ENCODE assay signal across 8 cellular contexts in the genomic region with DNA sequence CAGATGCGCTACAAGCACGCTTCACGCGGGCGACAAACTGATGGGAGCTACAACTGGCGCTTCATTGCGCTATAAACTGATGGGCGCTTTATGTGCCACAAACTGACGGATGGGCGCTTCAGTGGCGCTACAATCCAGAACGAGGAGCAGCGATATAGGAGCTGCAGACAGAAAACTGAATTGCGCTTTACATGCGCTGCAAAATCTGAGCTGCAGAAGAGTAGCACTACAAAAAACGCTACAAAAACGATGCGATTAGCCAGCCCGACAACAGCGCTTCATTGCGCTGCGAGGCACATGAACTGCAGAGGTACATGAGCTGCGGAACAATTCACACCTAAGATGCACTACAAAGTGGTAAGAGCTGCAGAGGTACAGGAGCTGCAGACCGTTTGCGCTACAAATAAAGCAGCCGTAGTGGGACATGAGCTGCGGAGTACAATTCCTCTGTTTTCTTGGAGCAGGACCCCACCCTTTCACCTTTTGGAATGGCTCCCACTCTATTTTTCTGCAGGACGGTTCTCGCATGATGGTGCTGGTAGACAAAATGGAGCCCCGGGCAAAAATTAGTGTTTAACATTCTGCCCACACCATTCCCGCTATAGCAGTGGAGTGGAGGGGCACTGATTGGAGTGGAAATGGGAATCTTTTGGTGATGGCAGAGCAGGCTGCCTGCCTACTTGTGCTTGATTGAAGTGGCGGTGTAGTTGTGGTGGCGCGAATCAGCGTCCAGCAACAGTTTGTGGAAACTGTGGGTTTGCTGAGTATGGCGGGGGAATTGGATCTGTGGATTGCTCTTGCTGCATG. TPM values are rescaled to one million over a fixed set of nuclear protein-coding genes. Genes with fewer than 3 reads are reported as not detected.
DNase-seq lines count a peak whose midpoint lies in the region; ATAC-seq and TF ChIP-seq lines count a peak whose summit lies in the region.

No MANE protein-coding gene starts in this region.

- peaks cover 27% of the 10 kb centered on the region for H3K27me3 ChIP-seq in lower lobe of right lung (ENCODE audit: low read depth)
- H3K27me3 ChIP-seq in subcutaneous abdominal adipose tissue (ENCODE audit: control insufficient read depth in 5 of 5, insufficient read depth in 4 of 5, low read length in 5 of 5): peaks cover 0 to 7% (median 3%) of the 10 kb centered on the region in 5 donors

- H3K36me3 ChIP-seq in lower lobe of right lung (no peaks in the 10 kb centered on the region), subcutaneous abdominal adipose tissue (ENCODE audit: control insufficient read depth in 5 of 5, insufficient read depth in 5 of 5, low read length in 5 of 5) (no peaks in the 10 kb centered on the region)

- intact Hi-C loops in lower lobe of right lung (cut with DNase I): no loop called here

- no peak for TF ChIP-seq CTCF in lower lobe of right lung (IDR thresholded peaks at IDR 0.05)

- H3K27ac ChIP-seq in caudate nucleus (ENCODE audit: low read depth, low read length) (peak overlapping the region; percentile 70), lower lobe of right lung (no peak overlapping the region), subcutaneous abdominal adipose tissue (ENCODE audit: low read depth, low read length) (no peak overlapping the region)

- DNase-seq in stimulated activated CD4-positive, alpha-beta T cell treated with anti-CD3 and anti-CD28 coated beads, Interleukin-2, amount 100 ng/mL, for 24 hours: peak; percentile 5 to 21
- DNase-seq in stimulated activated CD4-positive, alpha-beta T cell treated with anti-CD3 and anti-CD28 coated beads, Interleukin-4, amount 100 ng/mL, for 4 hours: no peak
- DNase-seq in SHP77 (lab: John Stamatoyannopoulos, UW) (peak; percentile 34 to 60), caudate nucleus (lab: John Stamatoyannopoulos, UW) (peak in 31 of 61 donors; percentile 10 to 85 (median 39)), lower lobe of right lung (no peak), MV-4-11 (lab: John Stamatoyannopoulos, UW) (no peak)
- DNase-seq in NK-92 treated with Interleukin-12 subunit alpha and Interleukin-12 subunit beta, amount 100 ng/mL, for 24 hours (lab: John Stamatoyannopoulos, UW): no peak

- ATAC-seq in lower lobe of right lung: no peak

- H3K9ac ChIP-seq in subcutaneous abdominal adipose tissue (ENCODE audit: low read length in 5 of 5): peak overlapping the region in 1 of 5 donors; percentile 8

- H3K9me3 ChIP-seq in lower lobe of right lung (no peaks in the 10 kb centered on the region), subcutaneous abdominal adipose tissue (ENCODE audit: control insufficient read depth in 5 of 5, low read length in 5 of 5) (peaks cover 0 to 7% (median 0%) of the 10 kb centered on the region in 5 donors)

- H3K4me3 ChIP-seq in lower lobe of right lung (peak overlapping the region; percentile 67), subcutaneous abdominal adipose tissue (ENCODE audit: low read depth in 1 of 5, low read length in 5 of 5) (peak overlapping the region; percentile 58 to 89 (median 74))

- H3K4me1 ChIP-seq in lower lobe of right lung: peaks cover 26% of the 10 kb centered on the region
- peaks cover 2 to 32% (median 28%) of the 10 kb centered on the region in 5 donors for H3K4me1 ChIP-seq in subcutaneous abdominal adipose tissue (ENCODE audit: control insufficient read depth in 5 of 5, insufficient read depth in 5 of 5, low read length in 5 of 5)

RNA-seq across cellular contexts. Expression of a gene that starts 1.2 kb away (rescaled TPM):
- 47.1 TPM for total RNA-seq in lower lobe of right lung

Comparison
In these comparisons a context has a peak if more than half of its experiments do, and no peak if none do; other contexts are left out.
1. DNase-seq: peak in stimulated activated CD4-positive, alpha-beta T cell treated with anti-CD3 and anti-CD28 coated beads, Interleukin-2, amount 100 ng/mL, for 24 hours (2 of 2), SHP77 (2 of 2) and caudate nucleus (31 of 61); none in stimulated activated CD4-positive, alpha-beta T cell treated with anti-CD3 and anti-CD28 coated beads, Interleukin-4, amount 100 ng/mL, for 4 hours (0 of 2), lower lobe of right lung (single experiment), NK-92 treated with Interleukin-12 subunit alpha and Interleukin-12 subunit beta, amount 100 ng/mL, for 24 hours (single experiment) and MV-4-11 (single experiment).